Comparison of ENCODE assay signal across 8 cellular contexts in the genomic region with DNA sequence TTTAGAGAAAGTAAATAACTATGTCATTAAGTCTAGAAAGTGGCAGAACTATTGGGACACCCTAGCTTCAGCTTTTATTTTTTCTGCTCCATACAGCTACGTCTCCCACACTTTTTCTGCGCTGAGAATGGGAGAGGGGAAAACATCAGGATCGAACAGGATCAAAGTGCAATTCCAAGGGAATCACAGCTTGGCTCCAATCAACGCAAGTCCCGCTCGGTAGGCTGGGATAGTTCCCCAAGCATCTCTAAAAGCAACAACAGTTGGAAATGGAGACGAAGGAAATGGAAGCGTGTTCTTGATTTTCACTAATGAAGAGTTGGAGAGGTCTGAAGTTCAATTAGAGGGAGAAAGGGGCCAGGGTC. TPM values are rescaled to one million over a fixed set of nuclear protein-coding genes. Genes with fewer than 3 reads are reported as not detected.
DNase-seq lines count a peak whose midpoint lies in the region; ATAC-seq and TF ChIP-seq lines count a peak whose summit lies in the region.

No MANE protein-coding gene starts in this region.

- H3K4me3 ChIP-seq in thoracic aorta, result peak overlapping the region; percentile 95

- peak; percentile 53 for ATAC-seq in left colon
- ATAC-seq in thoracic aorta (ENCODE audit: insufficient number of reproducible peaks, low FRiP score, low read depth), result no peak

- peaks cover 6 to 14% of the 10 kb centered on the region in 2 donors for H3K4me1 ChIP-seq in thoracic aorta (ENCODE audit: control insufficient read depth in 1 of 2, low read depth in 2 of 2)

- H3K27ac Mint-ChIP-seq in T-helper 2 cell treated with Interferon-gamma antibody and Interleukin-4, amounts not matched to agents 5 μg/mL and 100 μg/mL, for 36 hours, result peak overlapping the region; percentile 90

- TF ChIP-seq CTCF in thoracic aorta (IDR thresholded peaks at IDR 0.05), result no peak

- no peaks in the 10 kb centered on the region for H3K9me3 ChIP-seq in thoracic aorta

- H3K27me3 ChIP-seq in thoracic aorta (replicated peaks; ENCODE audit: insufficient read depth), result no peaks in the 10 kb centered on the region

- H3K27me3 Mint-ChIP-seq in T-helper 2 cell treated with Interferon-gamma antibody and Interleukin-4, amounts not matched to agents 5 μg/mL and 100 μg/mL, for 36 hours (ENCODE audit: low read depth), result no peaks in the 10 kb centered on the region

- H3K36me3 Mint-ChIP-seq in T-helper 2 cell treated with Interferon-gamma antibody and Interleukin-4, amounts not matched to agents 5 μg/mL and 100 μg/mL, for 36 hours (ENCODE audit: low read depth), result peaks cover 2% of the 10 kb centered on the region

- peak overlapping the region; percentile 94 for H3K4me3 Mint-ChIP-seq in T-helper 2 cell treated with Interferon-gamma antibody and Interleukin-4, amounts not matched to agents 5 μg/mL and 100 μg/mL, for 36 hours

- no peaks in the 10 kb centered on the region for H3K9me3 Mint-ChIP-seq in T-helper 2 cell treated with Interferon-gamma antibody and Interleukin-4, amounts not matched to agents 5 μg/mL and 100 μg/mL, for 36 hours

- H3K36me3 ChIP-seq in thoracic aorta, result peaks cover under 1% of the 10 kb centered on the region

- H3K4me1 Mint-ChIP-seq in T-helper 2 cell treated with Interferon-gamma antibody and Interleukin-4, amounts not matched to agents 5 μg/mL and 100 μg/mL, for 36 hours (ENCODE audit: low read depth), result peaks cover 15% of the 10 kb centered on the region

- no peak for DNase-seq in T-helper 2 cell treated with Interferon-gamma antibody and Interleukin-4, amounts not matched to agents 5 μg/mL and 100 μg/mL, for 36 hours (ENCODE audit: low spot score)
- no peak for DNase-seq in T-helper 2 cell
- DNase-seq in left colon, result no peak
- no peak for DNase-seq in thoracic aorta (ENCODE audit: low spot score)
- DNase-seq in hypothalamus (lab: John Stamatoyannopoulos, UW), result no peak
- DNase-seq in stimulated activated CD4-positive, alpha-beta T cell treated with anti-CD3 and anti-CD28 coated beads, Interleukin-2, amount 100 ng/mL, for 48 hours, result no peak
- no peak for DNase-seq in hippocampal formation (lab: John Stamatoyannopoulos, UW)

- peak overlapping the region; percentile 94 for H3K27ac ChIP-seq in angular gyrus (ENCODE audit: low read depth, low read length)
- H3K27ac ChIP-seq in thoracic aorta, result peak overlapping the region; percentile 90 to 93

- intact Hi-C loops in left colon (cut with DNase I, micrococcal nuclease), result no loop called here

RNA-seq across cellular contexts. Expression of gene HMGCL, which starts 0.5 kb away (rescaled TPM):
- total RNA-seq in left colon (10 to 100 TPM; 85.3 to 95.1 TPM), thoracic aorta (10 to 100 TPM; 27.6 to 31.7 TPM)

RNA-seq across cellular contexts. Expression of gene GALE, which starts 24.1 kb away (rescaled TPM):
- total RNA-seq in left colon (100 to 1,000 TPM; 129 to 183 TPM), thoracic aorta (10 to 100 TPM in 1 of 2 donors, 1 to 10 TPM in 1; 8.3 to 10.0 TPM)

RNA-seq across cellular contexts. Expression of gene LYPLA2, which starts 33.7 kb away (rescaled TPM):
- total RNA-seq in left colon, result 10 to 100 TPM; 85.3 to 97.2 TPM
- total RNA-seq in thoracic aorta, result 10 to 100 TPM; 29.6 to 37.2 TPM

RNA-seq across cellular contexts. Expression of gene FUCA1, which starts 43.4 kb away (rescaled TPM):
- total RNA-seq in left colon, result 100 to 1,000 TPM; 157 to 212 TPM
- 10 to 100 TPM; 30.5 to 70.8 TPM for total RNA-seq in thoracic aorta

RNA-seq across cellular contexts. Expression of gene PITHD1, which starts 46.5 kb away (rescaled TPM):
- total RNA-seq in left colon (10 to 100 TPM; 38.2 to 43.4 TPM), thoracic aorta (10 to 100 TPM; 42.9 to 57.0 TPM)

Comparison
In these comparisons a context has a peak if more than half of its experiments do, and no peak if none do; other contexts are left out.
1. RNA of gene GALE, which starts 24.1 kb away (total RNA-seq): 129 to 183 TPM in left colon; 8.3 to 10.0 TPM in thoracic aorta; every median in the first group is over 10 times any median in the second.